ENCODE assay signal across 10 cellular contexts in genomic region chr2:74915743-74916142, GRCh38. TPM values are rescaled to one million over a fixed set of nuclear protein-coding genes. Genes with fewer than 3 reads are reported as not detected.
DNase-seq lines count a peak whose midpoint lies in the region; ATAC-seq, FAIRE-seq and TF ChIP-seq lines count a peak whose summit lies in the region.
"Had no signal": no experiment of that assay in that cellular context is flagged by ENCODE, and none has a peak within 500 bp of the region (broad histone marks: within the 10 kb centered on the region; RNA-seq: fewer than 3 reads in every experiment).

No MANE protein-coding gene starts in this region.

- H3K36me3 ChIP-seq in bronchial epithelial cell (ENCODE audit: control insufficient read depth, insufficient read depth, low read length), result no peaks in the 10 kb centered on the region

- peaks cover 39 to 51% of the 10 kb centered on the region in 2 donors for H3K27me3 Mint-ChIP-seq in stimulated activated naive B cell treated with anti-CD40 and anti-IgM and Interleukin-4, amounts not matched to agents 10 μg/mL and 1 μg/mL and 100 μg/mL, for 72 hours

- peak; percentile 58 to 78 for ATAC-seq in stimulated activated naive B cell treated with anti-CD40 and anti-IgM and Interleukin-4, amounts not matched to agents 10 μg/mL and 1 μg/mL and 100 μg/mL, for 72 hours (replicated peaks)
- ATAC-seq in GM21360 (IDR thresholded peaks at IDR 0.05; ENCODE audit: unreplicated experiment), result no peak
- ATAC-seq: left ventricle myocardium superior had no signal

- TF ChIP-seq CTCF in bronchial epithelial cell (IDR thresholded peaks at IDR 0.05; ENCODE audit: insufficient read depth, low read length, severe bottlenecking), result no peak

- DNase-seq in stimulated activated CD4-positive, alpha-beta T cell treated with anti-CD3 and anti-CD28 coated beads, Interleukin-12 subunit alpha, Interleukin-12 subunit beta, amount 100 ng/mL, for 48 hours (ENCODE audit: low read depth in 2 of 3, low spot score in 1 of 3), result peak in 2 of 3 donors; percentile 23 to 31
- no peak for DNase-seq in stimulated activated CD4-positive, alpha-beta T cell treated with anti-CD3 and anti-CD28 coated beads, Interleukin-4, amount 100 ng/mL, for 1 hour
- peak; percentile 64 for DNase-seq in NCI-H226
- DNase-seq in bronchial epithelial cell (ENCODE audit: low read depth), result no peak
- DNase-seq in stimulated activated naive B cell treated with anti-CD40 and anti-IgM and Interleukin-4, amounts not matched to agents 10 μg/mL and 1 μg/mL and 100 μg/mL, for 72 hours, result no peak
- no peak for DNase-seq in D341Med (ENCODE audit: low spot score)
- DNase-seq in OCI-M2 (lab: John Stamatoyannopoulos, UW; ENCODE audit: unreplicated experiment), result no peak
- DNase-seq: left ventricle myocardium superior, NCI-H2171 had no signal

- H3K27me3 ChIP-seq in bronchial epithelial cell (ENCODE audit: control insufficient read depth, insufficient read depth, low read length), result no peaks in the 10 kb centered on the region

- no peak overlapping the region for H3K27ac Mint-ChIP-seq in stimulated activated naive B cell treated with anti-CD40 and anti-IgM and Interleukin-4, amounts not matched to agents 10 μg/mL and 1 μg/mL and 100 μg/mL, for 72 hours

- H3K4me3 ChIP-seq in bronchial epithelial cell (ENCODE audit: low read depth, low read length), result no peak overlapping the region

- no peaks in the 10 kb centered on the region for H3K36me3 Mint-ChIP-seq in stimulated activated naive B cell treated with anti-CD40 and anti-IgM and Interleukin-4, amounts not matched to agents 10 μg/mL and 1 μg/mL and 100 μg/mL, for 72 hours

- H3K4me3 Mint-ChIP-seq in stimulated activated naive B cell treated with anti-CD40 and anti-IgM and Interleukin-4, amounts not matched to agents 10 μg/mL and 1 μg/mL and 100 μg/mL, for 72 hours, result no peak overlapping the region

- peak; percentile 7 for FAIRE-seq in bronchial epithelial cell (lab: Jason Lieb, UNC)

- peaks cover 1 to 8% of the 10 kb centered on the region in 2 donors for H3K4me1 Mint-ChIP-seq in stimulated activated naive B cell treated with anti-CD40 and anti-IgM and Interleukin-4, amounts not matched to agents 10 μg/mL and 1 μg/mL and 100 μg/mL, for 72 hours

- no peaks in the 10 kb centered on the region for H3K9me3 Mint-ChIP-seq in stimulated activated naive B cell treated with anti-CD40 and anti-IgM and Interleukin-4, amounts not matched to agents 10 μg/mL and 1 μg/mL and 100 μg/mL, for 72 hours

RNA-seq across cellular contexts. Expression of gene POLE4, which starts 42.7 kb away (rescaled TPM):
- total RNA-seq in bronchial epithelial cell, result 21.9 and 31.9 TPM in 2 replicates

Comparison
In these comparisons a context has a peak if more than half of its experiments do, and no peak if none do; other contexts are left out.
1. DNase-seq: peak in stimulated activated CD4-positive, alpha-beta T cell treated with anti-CD3 and anti-CD28 coated beads, Interleukin-12 subunit alpha, Interleukin-12 subunit beta, amount 100 ng/mL, for 48 hours (2 of 3) and NCI-H226 (single experiment); none in stimulated activated CD4-positive, alpha-beta T cell treated with anti-CD3 and anti-CD28 coated beads, Interleukin-4, amount 100 ng/mL, for 1 hour (single experiment), bronchial epithelial cell (single experiment), stimulated activated naive B cell treated with anti-CD40 and anti-IgM and Interleukin-4, amounts not matched to agents 10 μg/mL and 1 μg/mL and 100 μg/mL, for 72 hours (single experiment), D341Med (single experiment) and OCI-M2 (single experiment).